In the genomic region with DNA sequence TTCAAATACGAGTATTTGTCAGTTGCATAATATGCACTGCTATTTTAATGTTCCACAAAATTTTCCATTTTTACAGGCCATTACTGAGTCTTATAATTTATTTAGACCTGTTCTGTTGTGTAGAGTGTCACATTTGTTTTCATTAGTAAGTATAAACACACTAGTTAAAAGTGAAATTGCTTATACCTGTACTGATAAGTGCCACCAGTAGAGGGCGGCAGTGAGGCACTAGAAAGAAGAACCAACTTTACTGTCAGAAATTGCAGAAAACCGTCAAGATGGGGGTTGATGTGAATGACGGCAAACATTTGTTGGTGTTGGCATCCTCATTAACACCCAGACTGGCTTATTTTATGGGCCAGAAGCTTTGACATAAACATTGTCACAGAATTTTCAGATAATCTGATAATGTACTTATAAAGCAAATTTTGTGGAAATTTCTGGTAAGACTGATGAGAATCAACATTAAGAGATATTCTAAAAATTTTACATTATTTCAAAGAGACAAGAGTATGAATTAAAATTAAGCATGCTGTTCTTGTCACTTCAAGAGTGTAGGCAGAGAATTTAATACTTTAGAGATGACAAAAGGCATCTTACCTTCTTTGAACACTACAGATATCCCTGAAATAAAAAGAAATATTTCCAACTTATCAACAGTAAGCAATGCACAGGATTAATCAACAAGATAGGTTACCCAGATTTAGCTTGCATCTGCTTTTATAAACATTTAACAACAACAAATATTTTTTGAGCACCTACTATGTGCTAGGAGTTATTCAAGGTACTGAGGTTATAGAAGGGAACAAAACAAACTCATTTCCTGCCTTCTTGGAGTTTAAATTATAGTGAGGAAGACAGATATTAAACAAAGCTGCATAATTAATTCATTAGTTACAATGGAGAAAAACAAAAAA, we compare ENCODE assay signal across 8 cellular contexts. TPM values are rescaled to one million over a fixed set of nuclear protein-coding genes. Genes with fewer than 3 reads are reported as not detected.
DNase-seq lines count a peak whose midpoint lies in the region; ATAC-seq and TF ChIP-seq lines count a peak whose summit lies in the region.

No MANE protein-coding gene starts in this region.

- POLR2A ChIA-PET in CD8-positive, alpha-beta T cell (lab: Charles Lee), result interaction anchor here (3.0 kb wide), 1 partner anchor 36 kb away, joined by 11 read pairs; the partner anchor contains the start of gene TIFA
- POLR2A ChIA-PET in PC-3 (lab: Charles Lee; ENCODE audit: unreplicated experiment), result no interaction called here

- H3K79me2 ChIP-seq in PC-3 (ENCODE audit: low read length), result no peaks in the 10 kb centered on the region

- CTCF ChIA-PET in CD8-positive, alpha-beta T cell (lab: Charles Lee), result interaction anchor here (0.8 to 2.3 kb wide), 13 partner anchors 8 to 223 kb away, joined by 3 to 18 read pairs (median 6); partner anchors contain the start of gene TIFA
- CTCF ChIA-PET in PC-3 (lab: Charles Lee), result no interaction called here

- H3K9me3 Mint-ChIP-seq in CD8-positive, alpha-beta T cell, result no peaks in the 10 kb centered on the region
- no peaks in the 10 kb centered on the region for H3K9me3 Mint-ChIP-seq in activated T-cell treated with anti-CD3 and anti-CD28 coated beads, Interleukin-2, amount 50 U/mL, for 24 hours

- H3K4me1 ChIP-seq in CD8-positive, alpha-beta T cell (ENCODE audit: insufficient read depth, low read length), result peaks cover 10% of the 10 kb centered on the region
- no peaks in the 10 kb centered on the region for H3K4me1 ChIP-seq in PC-3 (ENCODE audit: insufficient read depth, low read length)

- H4K20me1 ChIP-seq in PC-3 (ENCODE audit: low read length), result no peaks in the 10 kb centered on the region

- no peaks in the 10 kb centered on the region for H3K27me3 Mint-ChIP-seq in CD8-positive, alpha-beta T cell (ENCODE audit: low read depth)
- H3K27me3 Mint-ChIP-seq in activated T-cell treated with anti-CD3 and anti-CD28 coated beads, Interleukin-2, amount 50 U/mL, for 24 hours, result no peaks in the 10 kb centered on the region

- H3K4me2 ChIP-seq in PC-3 (ENCODE audit: low read length), result no peak overlapping the region

- no peaks in the 10 kb centered on the region for H3K27me3 ChIP-seq in CD8-positive, alpha-beta T cell (ENCODE audit: insufficient read depth, low read length)
- H3K27me3 ChIP-seq in PC-3 (ENCODE audit: low read length), result no peaks in the 10 kb centered on the region

- H3K4me1 Mint-ChIP-seq in CD8-positive, alpha-beta T cell (ENCODE audit: low read depth), result peaks cover 5% of the 10 kb centered on the region
- peaks cover 15% of the 10 kb centered on the region for H3K4me1 Mint-ChIP-seq in activated T-cell treated with anti-CD3 and anti-CD28 coated beads, Interleukin-2, amount 50 U/mL, for 24 hours (ENCODE audit: low read depth)

- H3K9me2 ChIP-seq in PC-3 (replicated peaks; ENCODE audit: low read length), result no peaks in the 10 kb centered on the region

- no peak overlapping the region for H3K9ac ChIP-seq in PC-3 (ENCODE audit: low read length)

- H3K4me3 Mint-ChIP-seq in CD8-positive, alpha-beta T cell, result no peak overlapping the region
- no peak overlapping the region for H3K4me3 Mint-ChIP-seq in activated T-cell treated with anti-CD3 and anti-CD28 coated beads, Interleukin-2, amount 50 U/mL, for 24 hours

- ATAC-seq in CD8-positive, alpha-beta T cell, result peak; percentile 99
- ATAC-seq in HG02798 (IDR thresholded peaks at IDR 0.05; ENCODE audit: poor library complexity, unreplicated experiment) (peak; percentile 31), PC-3 (no peak), HG02852 (IDR thresholded peaks at IDR 0.05; ENCODE audit: unreplicated experiment) (no peak)

- H3K4me3 ChIP-seq in CD8-positive, alpha-beta T cell (ENCODE audit: low read depth, low read length), result no peak overlapping the region
- no peak overlapping the region for H3K4me3 ChIP-seq in PC-3 (ENCODE audit: low read length)

- peak; percentile 58 to 83 (median 70) for DNase-seq in CD8-positive, alpha-beta T cell
- DNase-seq in PC-3, result peak; percentile 60
- peak; percentile 73 for DNase-seq in activated T-cell treated with anti-CD3 and anti-CD28 coated beads, Interleukin-2, amount 50 U/mL, for 24 hours
- peak; percentile 67 for DNase-seq in fibroblast of peridontal ligament (ENCODE audit: extremely low read depth)
- peak in 29 of 56 donors; percentile 2 to 73 (median 21) for DNase-seq in nucleus accumbens (lab: John Stamatoyannopoulos, UW)
- peak; percentile 85 for DNase-seq in superior temporal gyrus (ENCODE audit: extremely low spot score)

- intact Hi-C loops in CD8-positive, alpha-beta T cell (cut with DNase I, micrococcal nuclease), result loop anchor here (1.0 to 10.0 kb wide), 8 partner anchors 13 to 313 kb away; partner anchors contain the start of genes AP1AR (in 1 of the 2), FAM241A (in 1 of the 2), LARP7 (in 1 of the 2) and ZGRF1 (in 1 of the 2)
- intact Hi-C loops in PC-3 (cut with micrococcal nuclease), result no loop called here

- H3K27ac ChIP-seq in CD8-positive, alpha-beta T cell (ENCODE audit: low read depth, low read length), result no peak overlapping the region
- H3K27ac ChIP-seq in PC-3 (ENCODE audit: low read length), result no peak overlapping the region

- peak; percentile 96 for TF ChIP-seq CTCF in CD8-positive, alpha-beta T cell (IDR thresholded peaks at IDR 0.05)
- TF ChIP-seq CTCF in PC-3 (conservative IDR thresholded peaks at IDR 0.05; ENCODE audit: low read depth, low read length), result peak; percentile 86

- no peaks in the 10 kb centered on the region for H3K36me3 ChIP-seq in CD8-positive, alpha-beta T cell (ENCODE audit: insufficient read depth, low read length)
- no peaks in the 10 kb centered on the region for H3K36me3 ChIP-seq in PC-3 (ENCODE audit: low read depth, low read length)

- BruUV-seq in PC-3 (replicated peaks; lab: Mats Ljungman, UMichigan), result no TSS peak

- H2AFZ ChIP-seq in PC-3 (ENCODE audit: low read length), result no peak overlapping the region

- no peak overlapping the region for H3K27ac Mint-ChIP-seq in CD8-positive, alpha-beta T cell
- H3K27ac Mint-ChIP-seq in activated T-cell treated with anti-CD3 and anti-CD28 coated beads, Interleukin-2, amount 50 U/mL, for 24 hours, result no peak overlapping the region

- H3K36me3 Mint-ChIP-seq in CD8-positive, alpha-beta T cell, result peaks cover 21% of the 10 kb centered on the region
- peaks cover 2% of the 10 kb centered on the region for H3K36me3 Mint-ChIP-seq in activated T-cell treated with anti-CD3 and anti-CD28 coated beads, Interleukin-2, amount 50 U/mL, for 24 hours (ENCODE audit: low read depth)

- no peaks in the 10 kb centered on the region for H3F3A ChIP-seq in PC-3 (ENCODE audit: low read length, unreplicated experiment)

- no peaks in the 10 kb centered on the region for H3K9me3 ChIP-seq in CD8-positive, alpha-beta T cell (ENCODE audit: low read length)
- no peaks in the 10 kb centered on the region for H3K9me3 ChIP-seq in PC-3 (ENCODE audit: low read length)

RNA-seq across cellular contexts. Expression of gene ALPK1, which starts 24.9 kb away (rescaled TPM):
- 1 to 10 TPM; 6.5 to 7.0 TPM for total RNA-seq in CD8-positive, alpha-beta T cell
- total RNA-seq in PC-3 (2014; rRNA removed), result 4.2 and 4.3 TPM in 2 replicates

RNA-seq across cellular contexts. Expression of gene TIFA, which starts 36.3 kb away (rescaled TPM):
- 10 to 100 TPM; 12.3 to 16.1 TPM for total RNA-seq in CD8-positive, alpha-beta T cell
- 9.4 and 12.5 TPM in 2 replicates for total RNA-seq in PC-3 (2014; rRNA removed)

Comparison
In these comparisons a context has a peak if more than half of its experiments do, and no peak if none do; other contexts are left out.
1. ATAC-seq: peak in CD8-positive, alpha-beta T cell (single experiment) and HG02798 (single experiment); none in PC-3 (single experiment) and HG02852 (single experiment).
2. DNase-seq: peak in every context shown above with its lines; median percentile 85 in superior temporal gyrus; 73 in activated T-cell treated with anti-CD3 and anti-CD28 coated beads, Interleukin-2, amount 50 U/mL, for 24 hours; 70 in CD8-positive, alpha-beta T cell; 67 in fibroblast of peridontal ligament; 60 in PC-3; 21 in nucleus accumbens.